21 cellular contexts compared by ENCODE assay signal in genomic region chr2:188345439-188345838, GRCh38. TPM values are rescaled to one million over a fixed set of nuclear protein-coding genes. Genes with fewer than 3 reads are reported as not detected.
DNase-seq lines count a peak whose midpoint lies in the region; ATAC-seq and TF ChIP-seq lines count a peak whose summit lies in the region.
"Had no signal": no experiment of that assay in that cellular context is flagged by ENCODE, and none has a peak within 500 bp of the region (broad histone marks: within the 10 kb centered on the region; RNA-seq: fewer than 3 reads in every experiment).

No MANE protein-coding gene starts in this region.

- TF ChIP-seq RAD21 in IMR-90 (IDR thresholded peaks at IDR 0.05; ENCODE audit: low read length): no peak

- H2AFZ ChIP-seq in IMR-90 (replicated peaks; ENCODE audit: low read length, poor library complexity): no peak overlapping the region
- no peak overlapping the region for H2AFZ ChIP-seq in hepatocyte

- H4K8ac ChIP-seq in IMR-90 (ENCODE audit: low read depth in 2 of 2, low read length in 2 of 2): peak overlapping the region in 1 of 2 experiments; percentile 73; a peak in 2 of 4 replicates

- peaks cover 62% of the 10 kb centered on the region for H3K79me2 ChIP-seq in hepatocyte

- intact Hi-C loops in Calu3 (cut with micrococcal nuclease; ENCODE audit: unreplicated experiment): no loop called here
- intact Hi-C loops in IMR-90 (cut with micrococcal nuclease): no loop called here
- intact Hi-C loops in right cardiac atrium (cut with DNase I): no loop called here

- H3K27ac Mint-ChIP-seq in Calu3 (ENCODE audit: unreplicated experiment) (peak overlapping the region; percentile 48), progenitor cell of endocrine pancreas (no peak overlapping the region)
- H3K27ac Mint-ChIP-seq: naive thymus-derived CD4-positive, alpha-beta T cell; T-helper 1 cell treated with Interleukin-12 subunit alpha and Interleukin-12 subunit beta and Interleukin-4 antibody, amounts not matched to agents 30 μg/mL and 1 μg/mL, for 36 hours had no signal

- peak overlapping the region; percentile 11; the same call in 1 of the 2 replicates for H3K18ac ChIP-seq in IMR-90 (ENCODE audit: low read depth, low read length)

- H4K5ac ChIP-seq in IMR-90 (ENCODE audit: low read depth, low read length): no peak overlapping the region

- H3K27ac ChIP-seq in IMR-90 (ENCODE audit: insufficient read depth, low read length) (no peak overlapping the region), hepatocyte (no peak overlapping the region), right cardiac atrium (ENCODE audit: low read length) (no peak overlapping the region)
- H3K27ac ChIP-seq: A549, adrenal gland, BLaER1, right lobe of liver had no signal

- H3K9ac ChIP-seq in IMR-90 (ENCODE audit: low read depth, low read length) (no peak overlapping the region), adipocyte (ENCODE audit: low read length) (no peak overlapping the region)
- H3K9ac ChIP-seq: BLaER1 had no signal

- H3K9me3 Mint-ChIP-seq in Calu3 (ENCODE audit: low read depth, unreplicated experiment): no peaks in the 10 kb centered on the region
- H3K9me3 Mint-ChIP-seq in progenitor cell of endocrine pancreas (ENCODE audit: low read depth): no peaks in the 10 kb centered on the region
- H3K9me3 Mint-ChIP-seq: T-helper 1 cell treated with Interleukin-12 subunit alpha and Interleukin-12 subunit beta and Interleukin-4 antibody, amounts not matched to agents 30 μg/mL and 1 μg/mL, for 36 hours had no signal

- peak overlapping the region; percentile 50; the same call in 1 of the 2 replicates for H2BK20ac ChIP-seq in IMR-90 (ENCODE audit: low read depth, low read length)

- no peak for DNase-seq in Calu3
- peak; percentile 27 for DNase-seq in IMR-90
- peak; percentile 46 for DNase-seq in adipocyte (ENCODE audit: low read depth)
- peak; percentile 24 for DNase-seq in iris pigment epithelial cell (ENCODE audit: low read depth)
- no peak for DNase-seq in progenitor cell of endocrine pancreas (ENCODE audit: low spot score, unreplicated experiment)
- DNase-seq in hepatocyte (ENCODE audit: low spot score): no peak
- DNase-seq in right cardiac atrium: no peak
- DNase-seq: activated CD4-positive, alpha-beta T cell treated with anti-CD3 and anti-CD28 coated beads, Interleukin-2, amount 50 U/mL, for 48 hours; activated effector memory CD4-positive, alpha-beta T cell treated with anti-CD3 and anti-CD28 coated beads, Interleukin-2, amount 50 U/mL, for 16 hours; adrenal gland; central memory CD4-positive, alpha-beta T cell; left cardiac atrium; naive thymus-derived CD4-positive, alpha-beta T cell; NCI-H1694 treated with DMSO at 0.1 percent for 48 hours; right lobe of liver; SHP77; substantia nigra had no signal

- 0 out of 2 replicates have a peak overlapping the region, but pooled peaks have one; percentile 17 for H4K91ac ChIP-seq in IMR-90 (ENCODE audit: insufficient read depth, low read depth, low read length)

- BruUV-seq in Calu3 (replicated peaks; lab: Mats Ljungman, UMichigan) (no TSS peak), IMR-90 (replicated peaks; lab: Mats Ljungman, UMichigan) (no TSS peak)

- H3K4me3 ChIP-seq in IMR-90 (ENCODE audit: insufficient read depth, low read depth, low read length) (no peak overlapping the region), adipocyte (ENCODE audit: low read length) (no peak overlapping the region), hepatocyte (no peak overlapping the region), right cardiac atrium (ENCODE audit: low read length) (no peak overlapping the region)
- H3K4me3 ChIP-seq: A549, adrenal gland, BLaER1, right lobe of liver had no signal

- dilution Hi-C loops in IMR-90 (cut with HindIII; ENCODE audit: low sequenced_read_pairs, unreplicated experiment): no loop called here

- H2AK5ac ChIP-seq in IMR-90 (ENCODE audit: low read depth, low read length): no peak overlapping the region

- H3K56ac ChIP-seq in IMR-90 (ENCODE audit: extremely low read depth, insufficient read depth, low read length): no peak overlapping the region

- H3K4me2 ChIP-seq in IMR-90 (ENCODE audit: low read depth, low read length) (peak overlapping the region; percentile 2; the same call in 1 of the 2 replicates), hepatocyte (no peak overlapping the region)
- H3K4me2 ChIP-seq: A549, BLaER1 had no signal

- H3K23ac ChIP-seq in IMR-90 (ENCODE audit: low read depth, low read length): peak overlapping the region; percentile 31; the same call in 1 of the 2 replicates

- H3K4me1 Mint-ChIP-seq in Calu3 (ENCODE audit: low read depth, unreplicated experiment) (peaks cover 23% of the 10 kb centered on the region), progenitor cell of endocrine pancreas (ENCODE audit: low read depth) (no peaks in the 10 kb centered on the region)
- H3K4me1 Mint-ChIP-seq: naive thymus-derived CD4-positive, alpha-beta T cell had no signal

- peak overlapping the region; percentile 78; the same call in 1 of the 2 replicates for H3K14ac ChIP-seq in IMR-90 (replicated peaks; ENCODE audit: low read depth, low read length)

- H2AK9ac ChIP-seq in IMR-90 (replicated peaks; ENCODE audit: low read depth, low read length, poor library complexity): no peak overlapping the region

- ATAC-seq in IMR-90 (ENCODE audit: low read depth): peak; percentile 64
- ATAC-seq in HG02885 (IDR thresholded peaks at IDR 0.05; ENCODE audit: poor library complexity, unreplicated experiment): no peak
- ATAC-seq in right cardiac atrium: no peak
- ATAC-seq: A549; left cardiac atrium; naive thymus-derived CD4-positive, alpha-beta T cell; right lobe of liver had no signal

- H4K20me1 ChIP-seq in IMR-90 (ENCODE audit: insufficient read depth, low read length) (no peaks in the 10 kb centered on the region), hepatocyte (ENCODE audit: insufficient read depth, poor library complexity, severe bottlenecking) (no peaks in the 10 kb centered on the region)
- H4K20me1 ChIP-seq: BLaER1 had no signal

- H3K36me3 ChIP-seq in IMR-90 (ENCODE audit: control insufficient read depth, insufficient read depth, low read length) (no peaks in the 10 kb centered on the region), adipocyte (ENCODE audit: control insufficient read depth, insufficient read depth, low read length, severe bottlenecking) (no peaks in the 10 kb centered on the region), hepatocyte (replicated peaks; ENCODE audit: insufficient read depth, low read depth) (no peaks in the 10 kb centered on the region)
- H3K36me3 ChIP-seq: adrenal gland, BLaER1, right lobe of liver had no signal

- in situ Hi-C loops in IMR-90 (cut with MboI; ENCODE audit: low sequenced_read_pairs): no loop called here

- H3K36me3 Mint-ChIP-seq in Calu3 (ENCODE audit: insufficient read depth, unreplicated experiment) (peaks cover 17% of the 10 kb centered on the region), progenitor cell of endocrine pancreas (ENCODE audit: insufficient read depth) (no peaks in the 10 kb centered on the region)
- H3K36me3 Mint-ChIP-seq: naive thymus-derived CD4-positive, alpha-beta T cell had no signal

- POLR2A ChIA-PET in IMR-90 (lab: Charles Lee; ENCODE audit: unreplicated experiment): no interaction called here

- no peaks in the 10 kb centered on the region for H3K9me1 ChIP-seq in IMR-90 (ENCODE audit: insufficient read depth, low read length)

- TF ChIP-seq CTCF in Calu3 (IDR thresholded peaks at IDR 0.05; ENCODE audit: unreplicated experiment): no peak
- TF ChIP-seq CTCF in IMR-90 (conservative IDR thresholded peaks at IDR 0.05; ENCODE audit: low read depth, low read length): no peak
- TF ChIP-seq CTCF in progenitor cell of endocrine pancreas (IDR thresholded peaks at IDR 0.05; ENCODE audit: unreplicated experiment): no peak
- TF ChIP-seq CTCF in hepatocyte (IDR thresholded peaks at IDR 0.05; ENCODE audit: poor library complexity): no peak

- H2BK5ac ChIP-seq in IMR-90 (ENCODE audit: low read depth, low read length, poor library complexity, severe bottlenecking): peak overlapping the region; percentile 65

- TF ChIP-seq POLR2A in IMR-90 (IDR thresholded peaks at IDR 0.05; ENCODE audit: low read depth, low read length): no peak

- no peaks in the 10 kb centered on the region for H3K27me3 Mint-ChIP-seq in Calu3 (ENCODE audit: unreplicated experiment)
- no peaks in the 10 kb centered on the region for H3K27me3 Mint-ChIP-seq in progenitor cell of endocrine pancreas
- H3K27me3 Mint-ChIP-seq: naive thymus-derived CD4-positive, alpha-beta T cell had no signal

- H3K9me2 ChIP-seq in hepatocyte (replicated peaks; ENCODE audit: insufficient read depth): no peaks in the 10 kb centered on the region

- H3K9me3 ChIP-seq in IMR-90 (ENCODE audit: control insufficient read depth, insufficient read depth, low read length) (no peaks in the 10 kb centered on the region), adipocyte (ENCODE audit: control insufficient read depth, low read length) (no peaks in the 10 kb centered on the region), hepatocyte (ENCODE audit: low read depth) (no peaks in the 10 kb centered on the region), right cardiac atrium (ENCODE audit: control insufficient read depth, low read length) (no peaks in the 10 kb centered on the region)
- H3K9me3 ChIP-seq: A549, adrenal gland, BLaER1, right lobe of liver had no signal

- H3K27me3 ChIP-seq in IMR-90 (ENCODE audit: control insufficient read depth, insufficient read depth, low read length) (no peaks in the 10 kb centered on the region), adipocyte (replicated peaks; ENCODE audit: control insufficient read depth, insufficient read depth, low read length) (no peaks in the 10 kb centered on the region), hepatocyte (no peaks in the 10 kb centered on the region), right cardiac atrium (ENCODE audit: control insufficient read depth, insufficient read depth) (no peaks in the 10 kb centered on the region)
- H3K27me3 ChIP-seq: adrenal gland, BLaER1, right lobe of liver had no signal

- H3K4me1 ChIP-seq in IMR-90 (ENCODE audit: control insufficient read depth, insufficient read depth, low read length) (peaks cover 7% of the 10 kb centered on the region; the same call in 1 of the 2 replicates), adipocyte (ENCODE audit: control insufficient read depth, insufficient read depth, low read length) (peaks cover 11% of the 10 kb centered on the region), hepatocyte (ENCODE audit: insufficient read depth) (no peaks in the 10 kb centered on the region), right cardiac atrium (ENCODE audit: control insufficient read depth, insufficient read depth, low read length) (no peaks in the 10 kb centered on the region)
- H3K4me1 ChIP-seq: adrenal gland, BLaER1, right lobe of liver had no signal

- H3K4me3 Mint-ChIP-seq in Calu3 (ENCODE audit: low read depth, unreplicated experiment) (peak overlapping the region; percentile 27), progenitor cell of endocrine pancreas (ENCODE audit: low read depth) (no peak overlapping the region)
- H3K4me3 Mint-ChIP-seq: naive thymus-derived CD4-positive, alpha-beta T cell; T-helper 1 cell treated with Interleukin-12 subunit alpha and Interleukin-12 subunit beta and Interleukin-4 antibody, amounts not matched to agents 30 μg/mL and 1 μg/mL, for 36 hours had no signal

- peak overlapping the region; percentile 10; the same call in 1 of the 2 replicates for H2BK120ac ChIP-seq in IMR-90 (ENCODE audit: low read depth, low read length)

- CTCF ChIA-PET in Calu3 (lab: Charles Lee) (no interaction called here), IMR-90 (lab: Yijun Ruan, JAX) (interaction anchor here (0.6 kb wide), 1 partner anchor 1162 kb away, joined by 3 read pairs; no protein-coding TSS in a partner anchor)

- peaks cover 8 to 46% of the 10 kb centered on the region in 2 experiments for H3K79me1 ChIP-seq in IMR-90 (ENCODE audit: low read depth in 1 of 2, low read length in 2 of 2)

- H3K4ac ChIP-seq in IMR-90 (ENCODE audit: low read depth, low read length): peak overlapping the region; percentile 57; the same call in 1 of the 2 replicates

- no peak overlapping the region for H2BK15ac ChIP-seq in IMR-90 (ENCODE audit: low read depth, low read length)

RNA-seq across cellular contexts. Expression of gene GULP1, which starts 53.8 kb away (rescaled TPM):
- total RNA-seq in Calu3 (2022) (86.8 and 94.4 TPM in 2 replicates), IMR-90 (2012; rRNA removed) (40.1 and 54.4 TPM in 2 replicates), progenitor cell of endocrine pancreas (35.3 and 39.4 TPM in 2 replicates), hepatocyte (135 TPM in 2 replicates), right cardiac atrium (10 to 100 TPM in 3 of 4 donors, 1 to 10 TPM in 1; 8.7 to 14.4 (median 12.0) TPM)
- polyA plus RNA-seq in IMR-90 (2012; rRNA removed) (24.3 and 24.4 TPM in 2 replicates), hepatocyte (55.6 and 57.5 TPM in 2 replicates), right cardiac atrium (3.5 TPM)
- polyA plus RNA-seq in IMR-90 (2012; cell fraction: cytosol; rRNA removed): 8.5 and 26.4 TPM in 2 replicates
- 4.3 and 13.5 TPM in 2 replicates for polyA plus RNA-seq in IMR-90 (2012; cell fraction: nucleus; rRNA removed; ENCODE audit: low replicate concordance)
- total RNA-seq: naive thymus-derived CD4-positive, alpha-beta T cell had no signal
- polyA plus RNA-seq: naive thymus-derived CD4-positive, alpha-beta T cell had no signal

Comparison
In these comparisons a context has a peak if more than half of its experiments do, and no peak if none do; other contexts are left out.
1. DNase-seq: peak in IMR-90 (single experiment), adipocyte (single experiment) and iris pigment epithelial cell (single experiment); none in Calu3 (single experiment), progenitor cell of endocrine pancreas (single experiment), hepatocyte (single experiment) and right cardiac atrium (0 of 3).